Comparison of ENCODE assay signal across 16 cellular contexts in genomic region chr4:33357121-33357520, GRCh38.
DNase-seq lines count a peak whose midpoint lies in the region; ATAC-seq, FAIRE-seq and TF ChIP-seq lines count a peak whose summit lies in the region.
"Had no signal": no experiment of that assay in that cellular context is flagged by ENCODE, and none has a peak within 500 bp of the region (broad histone marks: within the 10 kb centered on the region; RNA-seq: fewer than 3 reads in every experiment).

No MANE protein-coding gene starts in this region.

- DNase-seq in D721Med (ENCODE audit: insufficient read length, low spot score) (no peak), NCI-H1105 treated with DMSO at 0.1 percent for 48 hours (lab: John Stamatoyannopoulos, UW) (peak; percentile 83), NCI-H345 (lab: John Stamatoyannopoulos, UW) (peak; percentile 75), SK-MEL-5 (ENCODE audit: low read depth, low spot score) (peak; percentile 6), thyroid gland (no peak)
- DNase-seq: ACHN, AML-193, Caco-2, DMS79, HCEC 1CT, NCI-H146, NCI-H524, OCI-M1, SHP77 treated with DMSO at 0.1 percent for 48 hours had no signal

- no peak for TF ChIP-seq POLR2A in thyroid gland (IDR thresholded peaks at IDR 0.05)

- no peak overlapping the region for H3K27ac ChIP-seq in thyroid gland

- in situ Hi-C loops in SK-MEL-5 (cut with HindIII; ENCODE audit: low pct_unique_long_range_greater_than_20kb, low sequenced_read_pairs), result no loop called here

- intact Hi-C loops in thyroid gland (cut with DNase I), result no loop called here

- no peaks in the 10 kb centered on the region for H3K9me3 ChIP-seq in thyroid gland
- H3K9me3 ChIP-seq: Caco-2 had no signal

- H3K4me3 ChIP-seq in thyroid gland (replicated peaks in 1 of 3), result no peak overlapping the region

- H3K36me3 ChIP-seq in thyroid gland, result no peaks in the 10 kb centered on the region

- no peak for ATAC-seq in HG02759 (IDR thresholded peaks at IDR 0.05; ENCODE audit: unreplicated experiment)
- no peak for ATAC-seq in GM21576 (IDR thresholded peaks at IDR 0.05; ENCODE audit: unreplicated experiment)

- peak; percentile 61 for FAIRE-seq in D721Med (lab: Jason Lieb, UNC)

- H3K4me1 ChIP-seq in thyroid gland, result no peaks in the 10 kb centered on the region
- H3K4me1 ChIP-seq: Caco-2 had no signal

- no peaks in the 10 kb centered on the region for H3K27me3 ChIP-seq in thyroid gland

- whole genome bisulfite sequencing in thyroid gland, 2 donors, result 89 to 90% methylated on average over 1 of the region's 1 CpG

- no peak for TF ChIP-seq CTCF in D721Med (IDR thresholded peaks at IDR 0.05; ENCODE audit: insufficient read depth, missing control alignments)
- no peak for TF ChIP-seq CTCF in thyroid gland (IDR thresholded peaks at IDR 0.05)

Comparison
In these comparisons a context has a peak if more than half of its experiments do, and no peak if none do; other contexts are left out.
1. DNase-seq: peak in NCI-H1105 treated with DMSO at 0.1 percent for 48 hours (single experiment), NCI-H345 (single experiment) and SK-MEL-5 (single experiment); none in D721Med (single experiment) and thyroid gland (0 of 2).